In the genomic region with DNA sequence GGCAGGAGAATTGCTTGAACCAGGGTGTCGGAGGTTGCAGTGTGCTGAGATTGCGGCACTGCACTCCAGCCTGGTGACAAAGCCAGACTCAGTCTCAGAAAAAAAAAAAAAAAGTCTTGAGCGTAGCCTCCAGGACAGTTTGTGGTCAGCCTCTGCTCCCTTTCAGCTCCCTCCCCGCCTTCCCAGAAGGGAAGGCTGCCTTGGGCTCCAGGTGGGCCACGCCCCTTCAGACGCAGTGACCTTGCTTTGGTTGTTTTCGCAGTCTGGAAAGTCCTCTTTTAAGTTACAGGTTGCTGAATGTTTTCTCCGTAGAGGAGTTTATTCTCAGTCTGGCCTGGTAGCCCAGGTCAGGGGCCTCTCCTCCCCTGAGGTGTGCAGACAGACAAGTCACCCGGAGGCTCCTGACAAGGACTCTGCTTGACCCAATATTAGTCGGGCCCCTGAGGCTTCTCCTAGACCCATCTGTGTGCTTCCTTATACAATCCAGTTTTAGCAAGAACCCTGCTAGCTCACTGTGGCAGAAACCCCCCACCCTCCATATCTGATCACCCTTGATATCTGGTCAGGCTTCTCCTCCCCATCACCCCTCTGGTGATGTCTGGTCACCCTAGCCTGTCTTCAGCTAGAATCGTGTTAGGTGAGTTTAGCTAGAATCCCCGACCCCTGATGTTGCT, we compare ENCODE assay signal across 23 cellular contexts.
"Had no signal": no experiment of that assay in that cellular context is flagged by ENCODE, and none has a peak within 500 bp of the region (broad histone marks: within the 10 kb centered on the region; RNA-seq: fewer than 3 reads in every experiment).

No MANE protein-coding gene starts in this region.

- H3K4me3 Mint-ChIP-seq: activated B cell treated with CpG ODN at 0.5 μM for 24 hours; activated CD4-positive, alpha-beta T cell treated with anti-CD3 and anti-CD28 coated beads for 36 hours; activated naive CD8-positive, alpha-beta T cell treated with anti-CD3 and anti-CD28 coated beads, Interleukin-2, amount 50 U/mL, for 24 hours; nephron progenitor cell; stimulated activated memory B cell treated with anti-CD40 and anti-IgM and Interleukin-4, amounts not matched to agents 10 μg/mL and 1 μg/mL and 100 μg/mL, for 72 hours; T-cell; T-helper 2 cell treated with Interferon-gamma antibody and Interleukin-4, amounts not matched to agents 5 μg/mL and 100 μg/mL, for 36 hours had no signal

- DNase-seq: activated B cell treated with CpG ODN at 0.5 μM for 24 hours; activated CD4-positive, alpha-beta T cell treated with anti-CD3 and anti-CD28 coated beads for 36 hours; activated CD4-positive, alpha-beta T cell treated with anti-CD3 and anti-CD28 coated beads, Interleukin-2, amount 50 U/mL, for 4 hours; activated gamma-delta T cell; activated naive CD4-positive, alpha-beta T cell treated with anti-CD3 and anti-CD28 coated beads, Interleukin-2, amount 50 U/mL, for 16 hours; activated naive CD8-positive, alpha-beta T cell treated with anti-CD3 and anti-CD28 coated beads, Interleukin-2, amount 50 U/mL, for 24 hours; head of caudate nucleus; hypothalamus; left ventricle myocardium superior; nephron progenitor cell; retina; sigmoid colon; stimulated activated CD4-positive, alpha-beta T cell treated with anti-CD3 and anti-CD28 coated beads, Interleukin-15, amount 100 ng/mL, for 24 hours; T-cell; testis; upper lobe of left lung had no signal

- H3K9me3 ChIP-seq: gastroesophageal sphincter, sigmoid colon, testis, upper lobe of left lung had no signal

- H3K27ac ChIP-seq: cardiac muscle cell, epithelial cell of prostate, gastroesophageal sphincter, sigmoid colon, testis, upper lobe of left lung had no signal

- H3K4me1 Mint-ChIP-seq: activated CD4-positive, alpha-beta T cell treated with anti-CD3 and anti-CD28 coated beads for 36 hours; activated naive CD8-positive, alpha-beta T cell treated with anti-CD3 and anti-CD28 coated beads, Interleukin-2, amount 50 U/mL, for 24 hours; T-cell had no signal

- H3K4me1 ChIP-seq: gastroesophageal sphincter, sigmoid colon, testis, upper lobe of left lung had no signal

- ATAC-seq: activated CD4-positive, alpha-beta T cell treated with anti-CD3 and anti-CD28 coated beads for 36 hours; activated naive CD8-positive, alpha-beta T cell treated with anti-CD3 and anti-CD28 coated beads, Interleukin-2, amount 50 U/mL, for 24 hours; gastroesophageal sphincter; left ventricle myocardium superior; stimulated activated memory B cell treated with anti-CD40 and anti-IgM and Interleukin-4, amounts not matched to agents 10 μg/mL and 1 μg/mL and 100 μg/mL, for 72 hours; T-cell had no signal

- H3K27me3 ChIP-seq: cardiac muscle cell, testis had no signal

- H3K4me3 ChIP-seq: cardiac muscle cell, gastroesophageal sphincter, sigmoid colon, smooth muscle cell, testis, upper lobe of left lung had no signal

- H3K27ac Mint-ChIP-seq: activated B cell treated with CpG ODN at 0.5 μM for 24 hours; activated CD4-positive, alpha-beta T cell treated with anti-CD3 and anti-CD28 coated beads for 36 hours; activated naive CD8-positive, alpha-beta T cell treated with anti-CD3 and anti-CD28 coated beads, Interleukin-2, amount 50 U/mL, for 24 hours; nephron progenitor cell; progenitor cell of endocrine pancreas; stimulated activated memory B cell treated with anti-CD40 and anti-IgM and Interleukin-4, amounts not matched to agents 10 μg/mL and 1 μg/mL and 100 μg/mL, for 72 hours; T-cell; T-helper 2 cell treated with Interferon-gamma antibody and Interleukin-4, amounts not matched to agents 5 μg/mL and 100 μg/mL, for 36 hours had no signal

- H3K36me3 ChIP-seq: cardiac muscle cell, gastroesophageal sphincter, sigmoid colon, upper lobe of left lung had no signal

- H3K36me3 Mint-ChIP-seq: stimulated activated memory B cell treated with anti-CD40 and anti-IgM and Interleukin-4, amounts not matched to agents 10 μg/mL and 1 μg/mL and 100 μg/mL, for 72 hours; T-cell had no signal

- H3K9me3 Mint-ChIP-seq: activated B cell treated with CpG ODN at 0.5 μM for 24 hours; activated naive CD8-positive, alpha-beta T cell treated with anti-CD3 and anti-CD28 coated beads, Interleukin-2, amount 50 U/mL, for 24 hours; nephron progenitor cell; stimulated activated memory B cell treated with anti-CD40 and anti-IgM and Interleukin-4, amounts not matched to agents 10 μg/mL and 1 μg/mL and 100 μg/mL, for 72 hours; T-cell; T-helper 2 cell treated with Interferon-gamma antibody and Interleukin-4, amounts not matched to agents 5 μg/mL and 100 μg/mL, for 36 hours had no signal
